ENCODE assay signal across 26 cellular contexts in genomic region chr1:65256860-65257719, GRCh38. TPM values are rescaled to one million over a fixed set of nuclear protein-coding genes. Genes with fewer than 3 reads are reported as not detected.
DNase-seq lines count a peak whose midpoint lies in the region; ATAC-seq and TF ChIP-seq lines count a peak whose summit lies in the region.
"Had no signal": no experiment of that assay in that cellular context is flagged by ENCODE, and none has a peak within 500 bp of the region (broad histone marks: within the 10 kb centered on the region; RNA-seq: fewer than 3 reads in every experiment).

No MANE protein-coding gene starts in this region.

- peak overlapping the region in 1 of 10 donors; percentile 10 for H3K4me3 Mint-ChIP-seq in naive thymus-derived CD4-positive, alpha-beta T cell
- H3K4me3 Mint-ChIP-seq: activated naive CD8-positive, alpha-beta T cell treated with anti-CD3 and anti-CD28 coated beads, Interleukin-2, amount 50 U/mL, for 24 hours; activated T-cell treated with anti-CD3 and anti-CD28 coated beads, Interleukin-2, amount 50 U/mL, for 24 hours had no signal

- H3K27me3 ChIP-seq in neural cell (ENCODE audit: insufficient read depth, low read depth, low read length): no peaks in the 10 kb centered on the region
- H3K27me3 ChIP-seq in naive thymus-derived CD4-positive, alpha-beta T cell (ENCODE audit: control insufficient read depth in 2 of 2, insufficient read depth in 2 of 2, low read length in 2 of 2): no peaks in the 10 kb centered on the region
- H3K27me3 ChIP-seq: BE2C, thyroid gland had no signal

- no peak for TF ChIP-seq CTCF in neural cell (IDR thresholded peaks at IDR 0.05; ENCODE audit: poor library complexity, severe bottlenecking)

- H3K27me3 Mint-ChIP-seq in naive thymus-derived CD4-positive, alpha-beta T cell: peaks cover 0 to 18% (median 10%) of the 10 kb centered on the region in 5 donors

- no peaks in the 10 kb centered on the region for H3K36me3 Mint-ChIP-seq in naive thymus-derived CD4-positive, alpha-beta T cell
- H3K36me3 Mint-ChIP-seq: IgD-negative memory B cell had no signal

- no peaks in the 10 kb centered on the region for H3K9me3 Mint-ChIP-seq in naive thymus-derived CD4-positive, alpha-beta T cell
- H3K9me3 Mint-ChIP-seq: activated naive CD8-positive, alpha-beta T cell treated with anti-CD3 and anti-CD28 coated beads, Interleukin-2, amount 50 U/mL, for 24 hours; activated T-cell treated with anti-CD3 and anti-CD28 coated beads, Interleukin-2, amount 50 U/mL, for 24 hours; IgD-negative memory B cell had no signal

- no peaks in the 10 kb centered on the region for H3K9me3 ChIP-seq in neural cell (ENCODE audit: low read length)
- no peaks in the 10 kb centered on the region for H3K9me3 ChIP-seq in naive thymus-derived CD4-positive, alpha-beta T cell (ENCODE audit: control insufficient read depth in 2 of 3, low read length in 3 of 3)
- H3K9me3 ChIP-seq: BE2C, lower lobe of right lung, neutrophil, psoas muscle, thyroid gland had no signal

- no peak overlapping the region for H3K27ac ChIP-seq in neural cell (ENCODE audit: low read length)
- H3K27ac ChIP-seq in naive thymus-derived CD4-positive, alpha-beta T cell (ENCODE audit: low read depth, low read length): no peak overlapping the region
- H3K27ac ChIP-seq: lower lobe of right lung, neutrophil, psoas muscle, thyroid gland had no signal

- intact Hi-C loops in naive thymus-derived CD4-positive, alpha-beta T cell (cut with micrococcal nuclease): loop anchor here (10.0 kb wide), 2 partner anchors 1078 to 1188 kb away; no protein-coding TSS in a partner anchor

- H3K9me2 ChIP-seq in neural cell (ENCODE audit: insufficient read depth, low read length): no peaks in the 10 kb centered on the region

- H3K4me1 ChIP-seq in naive thymus-derived CD4-positive, alpha-beta T cell (ENCODE audit: control insufficient read depth in 2 of 2, insufficient read depth in 2 of 2, low read length in 2 of 2): peaks cover 10 to 14% of the 10 kb centered on the region in 2 donors
- H3K4me1 ChIP-seq: BE2C, psoas muscle had no signal

- peak overlapping the region; percentile 44 for H3K4me3 ChIP-seq in neural cell (ENCODE audit: low read length)
- no peak overlapping the region for H3K4me3 ChIP-seq in naive thymus-derived CD4-positive, alpha-beta T cell (ENCODE audit: low read length)
- H3K4me3 ChIP-seq: lower lobe of right lung, psoas muscle, thyroid gland had no signal

- no peaks in the 10 kb centered on the region for H4K20me1 ChIP-seq in neural cell (ENCODE audit: insufficient read depth)

- no peak for TF ChIP-seq RAD21 in neural cell (conservative IDR thresholded peaks at IDR 0.05)

- H3K9ac ChIP-seq in neural cell (ENCODE audit: low read length): no peak overlapping the region

- H3K36me3 ChIP-seq in neural cell (ENCODE audit: insufficient read depth, low read length): no peaks in the 10 kb centered on the region
- H3K36me3 ChIP-seq in naive thymus-derived CD4-positive, alpha-beta T cell (ENCODE audit: control insufficient read depth in 2 of 3, insufficient read depth in 3 of 3, low read length in 3 of 3): no peaks in the 10 kb centered on the region
- H3K36me3 ChIP-seq: BE2C, lower lobe of right lung, neutrophil, thyroid gland had no signal

- peaks cover 19% of the 10 kb centered on the region for H3K79me2 ChIP-seq in neural cell (replicated peaks; ENCODE audit: insufficient read depth, low read length)

- CTCF ChIA-PET in naive thymus-derived CD4-positive, alpha-beta T cell (lab: Charles Lee): interaction anchor here (0.8 kb wide), 1 partner anchor 13 kb away, joined by 3 read pairs; no protein-coding TSS in a partner anchor

- peak overlapping the region; percentile 69 for H3K4me2 ChIP-seq in neural cell (ENCODE audit: low read length)

- POLR2A ChIA-PET in naive thymus-derived CD4-positive, alpha-beta T cell (lab: Charles Lee): interaction anchor here (1.1 kb wide), 1 partner anchor 165 kb away, joined by 3 read pairs; no protein-coding TSS in a partner anchor

- TF ChIP-seq EP300 in neural cell (conservative IDR thresholded peaks at IDR 0.05; ENCODE audit: poor library complexity, severe bottlenecking): no peak

- no peak overlapping the region for H3K27ac Mint-ChIP-seq in naive thymus-derived CD4-positive, alpha-beta T cell
- H3K27ac Mint-ChIP-seq: activated naive CD8-positive, alpha-beta T cell treated with anti-CD3 and anti-CD28 coated beads, Interleukin-2, amount 50 U/mL, for 24 hours; activated T-cell treated with anti-CD3 and anti-CD28 coated beads, Interleukin-2, amount 50 U/mL, for 24 hours; IgD-negative memory B cell had no signal

- DNase-seq in COLO668 (lab: John Stamatoyannopoulos, UW; ENCODE audit: unreplicated experiment): peak; percentile 32
- peak; percentile 58 for DNase-seq in OCI-M1 (lab: John Stamatoyannopoulos, UW)
- DNase-seq in globus pallidus (ENCODE audit: low spot score): peak; percentile 70
- DNase-seq in naive thymus-derived CD4-positive, alpha-beta T cell: no peak
- DNase-seq in ureter (ENCODE audit: low spot score): no peak
- DNase-seq in DMS114 treated with DMSO at 0.1 percent for 48 hours (lab: John Stamatoyannopoulos, UW; ENCODE audit: unreplicated experiment): no peak
- DNase-seq in activated CD4-positive, CD25-positive, alpha-beta regulatory T cell treated with anti-CD3 and anti-CD28 coated beads, Interleukin-2, amount 50 U/mL, for 72 hours: no peak
- DNase-seq: activated CD4-positive, alpha-beta T cell treated with anti-CD3 and anti-CD28 coated beads for 48 hours; activated naive CD8-positive, alpha-beta T cell treated with anti-CD3 and anti-CD28 coated beads, Interleukin-2, amount 50 U/mL, for 24 hours; activated T-cell treated with anti-CD3 and anti-CD28 coated beads, Interleukin-2, amount 50 U/mL, for 24 hours; BE2C; cerebellar nuclear complex; DMS53; kidney glomerular epithelial cell; lower lobe of right lung; NCI-H1092; NCI-H187; NCI-H2227 treated with DMSO at 0.1 percent for 48 hours; NCI-H82; psoas muscle; RPMI8226; stimulated activated naive CD8-positive, alpha-beta T cell treated with anti-CD3 and anti-CD28 coated beads, Interleukin-15, Interleukin-2, amounts not matched to agents 100 U/mL and 50 U/mL, for 24 hours; thyroid gland had no signal

- H2AFZ ChIP-seq in neural cell (ENCODE audit: low read depth, low read length): no peak overlapping the region

- no peak for ATAC-seq in naive thymus-derived CD4-positive, alpha-beta T cell
- ATAC-seq: activated naive CD8-positive, alpha-beta T cell treated with anti-CD3 and anti-CD28 coated beads, Interleukin-2, amount 50 U/mL, for 24 hours; lower lobe of right lung; psoas muscle; stimulated activated naive CD8-positive, alpha-beta T cell treated with anti-CD3 and anti-CD28 coated beads, Interleukin-15, Interleukin-2, amounts not matched to agents 100 U/mL and 50 U/mL, for 24 hours had no signal

- peaks cover 6% of the 10 kb centered on the region for H3F3A ChIP-seq in neural cell (ENCODE audit: insufficient read depth, low read length, poor library complexity, severe bottlenecking)

- peaks cover 12 to 42% (median 19%) of the 10 kb centered on the region in 7 donors for H3K4me1 Mint-ChIP-seq in naive thymus-derived CD4-positive, alpha-beta T cell

TF ChIP-seq in neural cell, 6 proteins besides CTCF, POLR2A, EP300 and RAD21:
- TF ChIP-seq REST (IDR thresholded peaks at IDR 0.05; ENCODE audit: borderline replicate concordance) (no peak), MXI1 (conservative IDR thresholded peaks at IDR 0.05; ENCODE audit: poor library complexity, severe bottlenecking) (no peak), SMC3 (conservative IDR thresholded peaks at IDR 0.05; ENCODE audit: poor library complexity) (no peak), POLR2AphosphoS5 (IDR thresholded peaks at IDR 0.05) (no peak), EZH2 (IDR thresholded peaks at IDR 0.05; ENCODE audit: borderline replicate concordance, insufficient read depth, low read length, poor library complexity, severe bottlenecking) (no peak), TAF1 (IDR thresholded peaks at IDR 0.05; ENCODE audit: low read depth) (no peak)

RNA-seq across cellular contexts. Expression of gene DNAJC6, which starts 52.3 kb away (rescaled TPM):
- polyA plus RNA-seq in neural cell: 47.1 and 47.8 TPM in 2 replicates
- polyA minus RNA-seq in neural cell: 102 and 129 TPM in 2 replicates
- total RNA-seq in naive thymus-derived CD4-positive, alpha-beta T cell: 1 to 10 TPM; 1.4 to 7.0 (median 4.3) TPM
- under 1 TPM; 0.22 to 0.28 TPM for polyA plus RNA-seq in naive thymus-derived CD4-positive, alpha-beta T cell
- total RNA-seq in ureter: 3.4 TPM

Comparison
In these comparisons a context has a peak if more than half of its experiments do, and no peak if none do; other contexts are left out.
1. DNase-seq: peak in COLO668 (single experiment), OCI-M1 (single experiment) and globus pallidus (single experiment); none in naive thymus-derived CD4-positive, alpha-beta T cell (0 of 9), ureter (single experiment), DMS114 treated with DMSO at 0.1 percent for 48 hours (single experiment) and activated CD4-positive, CD25-positive, alpha-beta regulatory T cell treated with anti-CD3 and anti-CD28 coated beads, Interleukin-2, amount 50 U/mL, for 72 hours (single experiment).